19 cellular contexts compared by ENCODE assay signal in the genomic region with DNA sequence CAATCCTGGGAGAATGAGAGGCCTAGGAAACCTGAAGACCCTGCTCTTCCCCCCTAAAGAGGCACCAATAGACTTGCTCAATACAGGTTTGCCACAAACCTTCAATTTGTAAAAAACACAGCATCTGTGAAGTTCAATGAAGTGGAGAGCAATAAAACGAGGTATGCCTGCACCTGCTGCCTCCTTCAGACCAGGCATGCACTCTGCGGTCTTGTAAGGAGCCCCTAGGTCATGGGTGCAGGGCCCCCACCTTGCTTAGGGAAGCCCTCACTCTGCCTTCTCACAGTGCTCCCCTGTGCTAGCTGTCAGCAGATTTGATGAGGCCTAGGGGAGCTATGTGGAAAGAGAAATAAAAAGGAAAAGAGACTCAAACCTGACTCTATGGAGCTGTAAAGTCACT.
"Had no signal": no experiment of that assay in that cellular context is flagged by ENCODE, and none has a peak within 500 bp of the region (broad histone marks: within the 10 kb centered on the region; RNA-seq: fewer than 3 reads in every experiment).

No MANE protein-coding gene starts in this region.

- ATAC-seq: activated CD4-positive, alpha-beta T cell treated with anti-CD3 and anti-CD28 coated beads for 36 hours; activated CD8-positive, alpha-beta T cell treated with anti-CD3 and anti-CD28 coated beads, Interleukin-2, amount 10 ng/mL, durations not matched to agents 7 days and 5 days; mucosa of descending colon; naive thymus-derived CD4-positive, alpha-beta T cell had no signal

- H3K27me3 Mint-ChIP-seq: activated naive CD8-positive, alpha-beta T cell treated with anti-CD3 and anti-CD28 coated beads for 36 hours had no signal

- H3K36me3 Mint-ChIP-seq: activated naive CD8-positive, alpha-beta T cell treated with anti-CD3 and anti-CD28 coated beads for 36 hours had no signal

- H3K27ac Mint-ChIP-seq: activated CD4-positive, alpha-beta T cell treated with anti-CD3 and anti-CD28 coated beads for 36 hours; activated CD8-positive, alpha-beta T cell treated with anti-CD3 and anti-CD28 coated beads, Interleukin-2, amount 10 ng/mL, durations not matched to agents 7 days and 5 days; activated naive CD8-positive, alpha-beta T cell treated with anti-CD3 and anti-CD28 coated beads for 36 hours; naive thymus-derived CD4-positive, alpha-beta T cell had no signal

- H3K9me3 Mint-ChIP-seq: activated naive CD8-positive, alpha-beta T cell treated with anti-CD3 and anti-CD28 coated beads for 36 hours had no signal

- H3K4me1 Mint-ChIP-seq: activated CD4-positive, alpha-beta T cell treated with anti-CD3 and anti-CD28 coated beads for 36 hours; activated naive CD8-positive, alpha-beta T cell treated with anti-CD3 and anti-CD28 coated beads for 36 hours; naive thymus-derived CD4-positive, alpha-beta T cell had no signal

- DNase-seq: activated CD4-positive, alpha-beta T cell treated with anti-CD3 and anti-CD28 coated beads for 36 hours; activated CD8-positive, alpha-beta memory T cell treated with anti-CD3 and anti-CD28 coated beads, Interleukin-2, amount 50 U/mL, for 4 hours; activated CD8-positive, alpha-beta T cell treated with anti-CD3 and anti-CD28 coated beads, Interleukin-2, amount 10 ng/mL, durations not matched to agents 7 days and 5 days; activated effector memory CD4-positive, alpha-beta T cell treated with anti-CD3 and anti-CD28 coated beads, Interleukin-2, amount 50 U/mL, for 16 hours; activated naive CD8-positive, alpha-beta T cell treated with anti-CD3 and anti-CD28 coated beads for 36 hours; activated T-cell treated with anti-CD3 and anti-CD28 coated beads, Interleukin-2, amount 50 U/mL, for 48 hours; amygdala; cerebellar nuclear complex; effector CD8-positive, alpha-beta T cell; foreskin fibroblast; hypothalamus; kidney; left ventricle myocardium inferior; mucosa of descending colon; naive thymus-derived CD4-positive, alpha-beta T cell; stimulated activated CD4-positive, alpha-beta T cell treated with anti-CD3 and anti-CD28 coated beads, Interleukin-15, amount 100 ng/mL, for 24 hours; stimulated activated CD4-positive, alpha-beta T cell treated with anti-CD3 and anti-CD28 coated beads, Interleukin-4, amount 100 ng/mL, for 24 hours; stimulated activated naive CD4-positive, alpha-beta T cell; transverse colon had no signal

- H3K4me3 Mint-ChIP-seq: activated CD4-positive, alpha-beta T cell treated with anti-CD3 and anti-CD28 coated beads for 36 hours; activated CD8-positive, alpha-beta T cell treated with anti-CD3 and anti-CD28 coated beads, Interleukin-2, amount 10 ng/mL, durations not matched to agents 7 days and 5 days; activated naive CD8-positive, alpha-beta T cell treated with anti-CD3 and anti-CD28 coated beads for 36 hours; naive thymus-derived CD4-positive, alpha-beta T cell had no signal
